Comparison of ENCODE assay signal across 18 cellular contexts in the genomic region with DNA sequence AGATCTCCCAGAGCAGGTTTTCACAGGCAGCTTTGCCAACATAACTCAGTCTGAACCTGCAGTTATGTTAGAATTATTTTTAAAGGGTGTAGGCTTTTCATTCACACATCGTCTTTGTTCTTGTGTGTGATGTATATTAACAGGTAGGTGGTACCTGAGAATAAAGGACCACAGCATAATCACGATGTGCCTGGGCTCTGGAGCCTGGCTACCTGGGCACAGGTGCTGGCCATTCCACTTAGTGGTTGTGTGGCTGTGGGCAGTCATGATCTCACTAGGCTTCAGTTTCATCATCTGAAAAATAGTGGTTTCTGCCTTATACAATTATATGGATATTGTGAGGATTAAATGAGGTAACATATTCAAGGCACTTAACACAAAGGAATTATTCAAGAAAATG. TPM values are rescaled to one million over a fixed set of nuclear protein-coding genes. Genes with fewer than 3 reads are reported as not detected.
"Had no signal": no experiment of that assay in that cellular context is flagged by ENCODE, and none has a peak within 500 bp of the region (broad histone marks: within the 10 kb centered on the region; RNA-seq: fewer than 3 reads in every experiment).

No MANE protein-coding gene starts in this region.

- H3K4me3 ChIP-seq: ascending aorta, esophagus muscularis mucosa, left lung, thoracic aorta, upper lobe of right lung had no signal

- H3K27ac ChIP-seq: ascending aorta, esophagus muscularis mucosa, left lung, thoracic aorta, upper lobe of right lung had no signal

- H3K27me3 ChIP-seq: ascending aorta, esophagus muscularis mucosa, upper lobe of right lung had no signal

- ATAC-seq: left lung; naive thymus-derived CD8-positive, alpha-beta T cell; stimulated activated naive CD8-positive, alpha-beta T cell treated with anti-CD3 and anti-CD28 coated beads, Interleukin-15, amount 100 ng/mL, for 72 hours; upper lobe of right lung had no signal

- DNase-seq: activated B cell treated with CpG ODN at 0.5 μM for 24 hours; activated CD4-positive, alpha-beta T cell treated with anti-CD3 and anti-CD28 coated beads, Interleukin-2, amount 10 ng/mL, durations not matched to agents 7 days and 5 days; activated naive CD4-positive, alpha-beta T cell treated with Interleukin-2 at 50 U/mL for 16 hours; dermis blood vessel endothelial cell; hippocampal formation; kidney; left lung; naive thymus-derived CD8-positive, alpha-beta T cell; small intestine; stimulated activated CD4-positive, alpha-beta T cell treated with anti-CD3 and anti-CD28 coated beads, Interleukin-4, amount 100 ng/mL, for 4 hours; stimulated activated CD8-positive, alpha-beta memory T cell treated with anti-CD3 and anti-CD28 coated beads, Interleukin-4, amount 100 ng/mL, for 48 hours; stimulated activated naive CD8-positive, alpha-beta T cell treated with anti-CD3 and anti-CD28 coated beads, Interleukin-15, amount 100 ng/mL, for 72 hours; SW 1271; upper lobe of right lung had no signal

- H3K9me3 ChIP-seq: ascending aorta, esophagus muscularis mucosa, left lung, thoracic aorta, upper lobe of right lung had no signal

- H3K36me3 ChIP-seq: left lung, upper lobe of right lung had no signal

- FAIRE-seq: kidney, small intestine, TTC549 had no signal

- H3K4me1 ChIP-seq: upper lobe of right lung had no signal

RNA-seq across cellular contexts. Expression of gene CD109, which starts 6.4 kb away (rescaled TPM):
- polyA plus RNA-seq: naive thymus-derived CD8-positive, alpha-beta T cell had no signal
